In genomic region chr2:100781523-100782375, GRCh38 we compare ENCODE assay signal across 10 cellular contexts.
"Had no signal": no experiment of that assay in that cellular context is flagged by ENCODE, and none has a peak within 500 bp of the region (broad histone marks: within the 10 kb centered on the region; RNA-seq: fewer than 3 reads in every experiment).

No MANE protein-coding gene starts in this region.

- H3K27me3 ChIP-seq: tibial nerve had no signal

- H3K36me3 Mint-ChIP-seq: activated CD4-positive, alpha-beta memory T cell treated with anti-CD3 and anti-CD28 coated beads for 36 hours; stimulated activated memory B cell treated with anti-CD40 and anti-IgM and Interleukin-4, amounts not matched to agents 10 μg/mL and 1 μg/mL and 100 μg/mL, for 72 hours had no signal

- H3K4me3 Mint-ChIP-seq: activated CD4-positive, alpha-beta memory T cell treated with anti-CD3 and anti-CD28 coated beads for 36 hours; activated T-cell treated with anti-CD3 and anti-CD28 coated beads, Interleukin-2, amount 50 U/mL, for 72 hours; stimulated activated memory B cell treated with anti-CD40 and anti-IgM and Interleukin-4, amounts not matched to agents 10 μg/mL and 1 μg/mL and 100 μg/mL, for 72 hours had no signal

- H3K27ac ChIP-seq: neutrophil had no signal

- ATAC-seq: activated T-cell treated with anti-CD3 and anti-CD28 coated beads, Interleukin-2, amount 50 U/mL, for 72 hours; stimulated activated memory B cell treated with anti-CD40 and anti-IgM and Interleukin-4, amounts not matched to agents 10 μg/mL and 1 μg/mL and 100 μg/mL, for 72 hours had no signal

- H3K9me3 Mint-ChIP-seq: activated CD4-positive, alpha-beta memory T cell treated with anti-CD3 and anti-CD28 coated beads for 36 hours; activated T-cell treated with anti-CD3 and anti-CD28 coated beads, Interleukin-2, amount 50 U/mL, for 72 hours; stimulated activated memory B cell treated with anti-CD40 and anti-IgM and Interleukin-4, amounts not matched to agents 10 μg/mL and 1 μg/mL and 100 μg/mL, for 72 hours had no signal

- H3K4me2 ChIP-seq: smooth muscle cell had no signal

- H3K4me1 Mint-ChIP-seq: stimulated activated memory B cell treated with anti-CD40 and anti-IgM and Interleukin-4, amounts not matched to agents 10 μg/mL and 1 μg/mL and 100 μg/mL, for 72 hours had no signal

- H3K36me3 ChIP-seq: neutrophil, tibial nerve had no signal

- H3K27ac Mint-ChIP-seq: activated CD4-positive, alpha-beta memory T cell treated with anti-CD3 and anti-CD28 coated beads for 36 hours; activated T-cell treated with anti-CD3 and anti-CD28 coated beads, Interleukin-2, amount 50 U/mL, for 72 hours; stimulated activated memory B cell treated with anti-CD40 and anti-IgM and Interleukin-4, amounts not matched to agents 10 μg/mL and 1 μg/mL and 100 μg/mL, for 72 hours had no signal

- DNase-seq: activated CD4-positive, alpha-beta memory T cell treated with anti-CD3 and anti-CD28 coated beads for 36 hours; activated CD4-positive, alpha-beta T cell treated with anti-CD3 and anti-CD28 coated beads for 1 hour; activated T-cell treated with anti-CD3 and anti-CD28 coated beads, Interleukin-2, amount 50 U/mL, for 72 hours; aorta; foreskin melanocyte; posterior cingulate gyrus had no signal

- H3K4me3 ChIP-seq: smooth muscle cell, tibial nerve had no signal

- H3K4me1 ChIP-seq: tibial nerve had no signal

- H3K9me3 ChIP-seq: neutrophil, tibial nerve had no signal
